Comparison of ENCODE assay signal across 11 cellular contexts in genomic region chr21:43369124-43369523, GRCh38. TPM values are rescaled to one million over a fixed set of nuclear protein-coding genes. Genes with fewer than 3 reads are reported as not detected.
DNase-seq lines count a peak whose midpoint lies in the region; ATAC-seq and TF ChIP-seq lines count a peak whose summit lies in the region.
"Had no signal": no experiment of that assay in that cellular context is flagged by ENCODE, and none has a peak within 500 bp of the region (broad histone marks: within the 10 kb centered on the region; RNA-seq: fewer than 3 reads in every experiment).

No MANE protein-coding gene starts in this region.

- no peaks in the 10 kb centered on the region for H3K4me1 Mint-ChIP-seq in CD4-positive, CD25-positive, alpha-beta regulatory T cell
- H3K4me1 Mint-ChIP-seq in H9, result peaks cover 23 to 33% of the 10 kb centered on the region in 2 experiments
- peaks cover 5% of the 10 kb centered on the region for H3K4me1 Mint-ChIP-seq in T-helper 17 cell

- no peak for TF ChIP-seq CTCF in H9 (conservative IDR thresholded peaks at IDR 0.05)

- no peak overlapping the region for H3K4ac ChIP-seq in H9 (ENCODE audit: low read depth, low read length)

- H3K4me3 ChIP-seq in CD4-positive, CD25-positive, alpha-beta regulatory T cell (ENCODE audit: low read depth, low read length), result no peak overlapping the region
- H3K4me3 ChIP-seq: right lobe of liver, tibial nerve had no signal

- peak overlapping the region in 2 of 3 donors; percentile 6 to 18 for H3K27ac Mint-ChIP-seq in CD4-positive, CD25-positive, alpha-beta regulatory T cell
- H3K27ac Mint-ChIP-seq in H9 (peak overlapping the region; percentile 39 to 71 (median 58); a peak in 4 of 7 replicates), T-helper 17 cell (no peak overlapping the region)

- no peak overlapping the region for H3K4me2 ChIP-seq in H9 (ENCODE audit: insufficient read depth, insufficient read length, low read length)

- DNase-seq in CD4-positive, CD25-positive, alpha-beta regulatory T cell, result no peak
- DNase-seq in H9 (no peak), T-helper 17 cell (no peak), medulla oblongata (ENCODE audit: extremely low spot score) (peak; percentile 29), D341Med (ENCODE audit: low spot score) (no peak), erythroblast (lab: John Stamatoyannopoulos, UW) (no peak)
- DNase-seq: NCI-H2171 had no signal

- H2BK12ac ChIP-seq in H9 (ENCODE audit: insufficient read length, low read depth, low read length), result no peak overlapping the region

- H3K9me3 ChIP-seq in CD4-positive, CD25-positive, alpha-beta regulatory T cell (ENCODE audit: control insufficient read depth in 2 of 2, low read length in 2 of 2), result no peaks in the 10 kb centered on the region
- H3K9me3 ChIP-seq in H9 (ENCODE audit: control insufficient read depth, low read depth, low read length) (no peaks in the 10 kb centered on the region), T-helper 17 cell (ENCODE audit: control insufficient read depth, low read length, poor library complexity, severe bottlenecking) (no peaks in the 10 kb centered on the region)
- H3K9me3 ChIP-seq: right lobe of liver, tibial nerve had no signal

- no peaks in the 10 kb centered on the region for H3K4me1 ChIP-seq in CD4-positive, CD25-positive, alpha-beta regulatory T cell (ENCODE audit: control insufficient read depth, insufficient read depth, low read length, poor library complexity, severe bottlenecking)
- peaks cover 4% of the 10 kb centered on the region; the same call in 1 of the 2 replicates for H3K4me1 ChIP-seq in H9 (ENCODE audit: insufficient read depth, low read length)
- H3K4me1 ChIP-seq: right lobe of liver, tibial nerve had no signal

- no peak overlapping the region for H2BK20ac ChIP-seq in H9 (ENCODE audit: low read depth, low read length, poor library complexity, severe bottlenecking)

- no peak overlapping the region for H4K5ac ChIP-seq in H9 (ENCODE audit: insufficient read length, low read depth, low read length)

- H3K9ac ChIP-seq in H9 (ENCODE audit: extremely low read depth, insufficient read length, low read length), result no peak overlapping the region

- H4K20me1 ChIP-seq in H9 (ENCODE audit: control insufficient read depth, insufficient read depth, insufficient read length), result no peaks in the 10 kb centered on the region

- no peak for TF ChIP-seq POLR2A in erythroblast (IDR thresholded peaks at IDR 0.05; ENCODE audit: low read length)

- H3T11ph ChIP-seq in H9 (ENCODE audit: low read length), result no peak overlapping the region

- H3K79me1 ChIP-seq in H9 (ENCODE audit: insufficient read depth, low read depth, low read length, poor library complexity, severe bottlenecking), result no peaks in the 10 kb centered on the region

- no CpG with 5 or more reads among the region's 14 CpGs for WGBS in H9 (ENCODE audit: extremely low coverage, insufficient read length, low lambda C conversion rate)

- H3K18ac ChIP-seq in H9 (ENCODE audit: insufficient read length, low read depth, low read length), result no peak overlapping the region

- H3K56ac ChIP-seq in H9 (ENCODE audit: insufficient read length, low read depth, low read length), result no peak overlapping the region

- H2AK5ac ChIP-seq in H9 (ENCODE audit: insufficient read length, low read length), result no peak overlapping the region

- H4K8ac ChIP-seq in H9 (replicated peaks; ENCODE audit: insufficient read length, low read depth, low read length), result peak overlapping the region; percentile 5

- H3K9me3 Mint-ChIP-seq in CD4-positive, CD25-positive, alpha-beta regulatory T cell, result no peaks in the 10 kb centered on the region
- H3K9me3 Mint-ChIP-seq in H9, result peaks cover 0 to 3% of the 10 kb centered on the region in 2 experiments; a peak in 2 of 5 replicates

- H2AFZ ChIP-seq in H9 (ENCODE audit: low read length), result no peak overlapping the region

- no peak overlapping the region for H2BK120ac ChIP-seq in H9 (ENCODE audit: low read depth, low read length, poor library complexity, severe bottlenecking)

- H4K91ac ChIP-seq in H9 (ENCODE audit: insufficient read length, low read depth, low read length), result no peak overlapping the region

- no peak overlapping the region for H3K4me3 Mint-ChIP-seq in CD4-positive, CD25-positive, alpha-beta regulatory T cell
- peak overlapping the region in 1 of 2 experiments; percentile 34; a peak in 1 of 5 replicates for H3K4me3 Mint-ChIP-seq in H9
- H3K4me3 Mint-ChIP-seq in T-helper 17 cell, result no peak overlapping the region

- H3K14ac ChIP-seq in H9 (ENCODE audit: insufficient read depth, low read length), result no peak overlapping the region

- H3K23ac ChIP-seq in H9 (ENCODE audit: insufficient read length, low read depth, low read length), result no peak overlapping the region

- ATAC-seq in CD4-positive, CD25-positive, alpha-beta regulatory T cell (ENCODE audit: low read depth in 2 of 2), result peak; percentile 41 to 45
- ATAC-seq in T-helper 17 cell (peak; percentile 28), HG02610 (IDR thresholded peaks at IDR 0.05; ENCODE audit: unreplicated experiment) (no peak), HG02938 (IDR thresholded peaks at IDR 0.05; ENCODE audit: unreplicated experiment) (no peak)

- no peak overlapping the region for H2BK5ac ChIP-seq in H9 (ENCODE audit: insufficient read length, low read length)

- H2BK15ac ChIP-seq in H9 (ENCODE audit: low read depth, low read length), result no peak overlapping the region

- no peaks in the 10 kb centered on the region for H3K27me3 ChIP-seq in CD4-positive, CD25-positive, alpha-beta regulatory T cell (ENCODE audit: control insufficient read depth, insufficient read depth, low read length)
- H3K27me3 ChIP-seq in H9 (ENCODE audit: insufficient read depth, low read length), result no peaks in the 10 kb centered on the region
- H3K27me3 ChIP-seq: right lobe of liver, tibial nerve had no signal

- no peaks in the 10 kb centered on the region for H3K36me3 ChIP-seq in CD4-positive, CD25-positive, alpha-beta regulatory T cell (ENCODE audit: control insufficient read depth, insufficient read depth, low read length)
- H3K36me3 ChIP-seq: right lobe of liver, tibial nerve had no signal

- H3K27ac ChIP-seq in CD4-positive, CD25-positive, alpha-beta regulatory T cell (ENCODE audit: insufficient read depth, low read length, poor library complexity, severe bottlenecking), result no peak overlapping the region
- H3K27ac ChIP-seq in H9 (ENCODE audit: insufficient read length, low read depth, low read length), result no peak overlapping the region
- H3K27ac ChIP-seq: right lobe of liver, tibial nerve had no signal

- no peaks in the 10 kb centered on the region for H3K23me2 ChIP-seq in H9 (ENCODE audit: insufficient read length, low read depth, low read length, poor library complexity, severe bottlenecking)

- H3K79me2 ChIP-seq in H9 (ENCODE audit: insufficient read depth, low read length), result no peaks in the 10 kb centered on the region

- no peaks in the 10 kb centered on the region for H3K36me3 Mint-ChIP-seq in CD4-positive, CD25-positive, alpha-beta regulatory T cell
- H3K36me3 Mint-ChIP-seq in H9 (ENCODE audit: insufficient read depth in 1 of 3, low read depth in 3 of 3), result no peaks in the 10 kb centered on the region; a peak in 1 of 7 replicates
- H3K36me3 Mint-ChIP-seq in T-helper 17 cell (ENCODE audit: low read depth), result no peaks in the 10 kb centered on the region

- H3K27me3 Mint-ChIP-seq in CD4-positive, CD25-positive, alpha-beta regulatory T cell, result peaks cover 6% of the 10 kb centered on the region
- H3K27me3 Mint-ChIP-seq in H9 (ENCODE audit: low read depth) (peaks cover 5% of the 10 kb centered on the region; the same call in 1 of the 2 replicates), T-helper 17 cell (peaks cover 9% of the 10 kb centered on the region)

RNA-seq across cellular contexts. Expression of gene SIK1, which starts 57.8 kb away (rescaled TPM):
- 243 TPM for total RNA-seq in CD4-positive, CD25-positive, alpha-beta regulatory T cell
- under 1 TPM in 2 of 4 donors, not detected in 2; 0.06 to 0.18 TPM for polyA plus RNA-seq in CD4-positive, CD25-positive, alpha-beta regulatory T cell
- total RNA-seq in H9 (2021) (5.7 and 6.4 TPM in 2 replicates), T-helper 17 cell (100 to 1,000 TPM; 229 to 266 TPM)

Comparison
In these comparisons a context has a peak if more than half of its experiments do, and no peak if none do; other contexts are left out.
1. ATAC-seq: peak in CD4-positive, CD25-positive, alpha-beta regulatory T cell (2 of 2) and T-helper 17 cell (single experiment); none in HG02610 (single experiment) and HG02938 (single experiment).
2. RNA of gene SIK1, which starts 57.8 kb away (total RNA-seq): 229 to 266 TPM in T-helper 17 cell and 243 TPM in CD4-positive, CD25-positive, alpha-beta regulatory T cell (single experiment); 5.7 to 6.4 TPM in H9; every median in the first group is over 10 times any median in the second.